Comparison of ENCODE assay signal across 25 cellular contexts in genomic region chr7:128057909-128058308, GRCh38. TPM values are rescaled to one million over a fixed set of nuclear protein-coding genes. Genes with fewer than 3 reads are reported as not detected.
DNase-seq lines count a peak whose midpoint lies in the region; ATAC-seq, FAIRE-seq and TF ChIP-seq lines count a peak whose summit lies in the region.
"Had no signal": no experiment of that assay in that cellular context is flagged by ENCODE, and none has a peak within 500 bp of the region (broad histone marks: within the 10 kb centered on the region; RNA-seq: fewer than 3 reads in every experiment).

No MANE protein-coding gene starts in this region.

- H3K4ac ChIP-seq in IMR-90 (ENCODE audit: low read depth, low read length), result peak overlapping the region; percentile 42; the same call in 1 of the 2 replicates

- intact Hi-C loops in IMR-90 (cut with micrococcal nuclease), result no loop called here
- intact Hi-C loops in adrenal gland (cut with DNase I), result no loop called here
- intact Hi-C loops in HepG2 (cut with micrococcal nuclease; ENCODE audit: unreplicated experiment), result no loop called here

- no peaks in the 10 kb centered on the region for H3K9me3 Mint-ChIP-seq in activated T-cell treated with anti-CD3 and anti-CD28 coated beads, Interleukin-2, amount 50 U/mL, for 72 hours
- H3K9me3 Mint-ChIP-seq in chondrocyte (ENCODE audit: low read depth), result no peaks in the 10 kb centered on the region
- no peaks in the 10 kb centered on the region for H3K9me3 Mint-ChIP-seq in stimulated activated effector memory CD8-positive, alpha-beta T cell treated with anti-CD3 and anti-CD28 coated beads, Interleukin-12 subunit alpha, Interleukin-12 subunit beta, amount 100 ng/mL, for 72 hours
- H3K9me3 Mint-ChIP-seq: H9, HFFc6 had no signal

- no peak for TF ChIP-seq RAD21 in IMR-90 (IDR thresholded peaks at IDR 0.05; ENCODE audit: low read length)
- no peak for TF ChIP-seq RAD21 in HepG2 (CRISPR knock-in tag; IDR thresholded peaks at IDR 0.05)

- H3K4me3 ChIP-seq in IMR-90 (ENCODE audit: insufficient read depth, low read depth, low read length) (no peak overlapping the region), adrenal gland (no peak overlapping the region), HepG2 (replicated peaks in 1 of 3; ENCODE audit: insufficient read depth in 1 of 3, low read depth in 2 of 3, low read length in 3 of 3) (no peak overlapping the region)
- H3K4me3 ChIP-seq: GM23248 had no signal

- no peak overlapping the region for H4K91ac ChIP-seq in IMR-90 (ENCODE audit: insufficient read depth, low read depth, low read length)

- H3K27me3 Mint-ChIP-seq in activated T-cell treated with anti-CD3 and anti-CD28 coated beads, Interleukin-2, amount 50 U/mL, for 72 hours (ENCODE audit: low read depth), result no peaks in the 10 kb centered on the region
- H3K27me3 Mint-ChIP-seq in chondrocyte (ENCODE audit: low read depth), result no peaks in the 10 kb centered on the region

- no peak overlapping the region for H3K18ac ChIP-seq in IMR-90 (ENCODE audit: low read depth, low read length)

- peak; percentile 18 to 28 for ATAC-seq in activated T-cell treated with anti-CD3 and anti-CD28 coated beads, Interleukin-2, amount 50 U/mL, for 72 hours (replicated peaks in 1 of 2)
- ATAC-seq in IMR-90 (ENCODE audit: low read depth), result no peak
- ATAC-seq in stimulated activated effector memory CD8-positive, alpha-beta T cell treated with anti-CD3 and anti-CD28 coated beads, Interleukin-12 subunit alpha, Interleukin-12 subunit beta, amount 100 ng/mL, for 72 hours, result peak; percentile 37
- no peak for ATAC-seq in HepG2

- no peaks in the 10 kb centered on the region for H3K79me2 ChIP-seq in HepG2 (ENCODE audit: insufficient read depth, low read length)

- no peak overlapping the region for H2BK20ac ChIP-seq in IMR-90 (ENCODE audit: low read depth, low read length)

- BruUV-seq in IMR-90 (replicated peaks; lab: Mats Ljungman, UMichigan) (no TSS peak), HepG2 (replicated peaks; lab: Mats Ljungman, UMichigan) (no TSS peak)

- peak overlapping the region; percentile 34; the same call in 1 of the 2 replicates for H3K14ac ChIP-seq in IMR-90 (replicated peaks; ENCODE audit: low read depth, low read length)

- no peak overlapping the region for H3K27ac Mint-ChIP-seq in activated T-cell treated with anti-CD3 and anti-CD28 coated beads, Interleukin-2, amount 50 U/mL, for 72 hours
- H3K27ac Mint-ChIP-seq in chondrocyte (ENCODE audit: unreplicated experiment), result peak overlapping the region; percentile 91
- H3K27ac Mint-ChIP-seq in stimulated activated effector memory CD8-positive, alpha-beta T cell treated with anti-CD3 and anti-CD28 coated beads, Interleukin-12 subunit alpha, Interleukin-12 subunit beta, amount 100 ng/mL, for 72 hours, result no peak overlapping the region

- peaks cover 45% of the 10 kb centered on the region for H3K9me1 ChIP-seq in IMR-90 (ENCODE audit: insufficient read depth, low read length)

- H4K8ac ChIP-seq in IMR-90 (ENCODE audit: low read depth in 2 of 2, low read length in 2 of 2), result no peak overlapping the region

- H3K27ac ChIP-seq in IMR-90 (ENCODE audit: insufficient read depth, low read length) (no peak overlapping the region), adrenal gland (no peak overlapping the region), HepG2 (ENCODE audit: extremely low read length, insufficient read depth, low read length) (no peak overlapping the region)
- H3K27ac ChIP-seq: GM23248, HL-60, KMS-11 had no signal

- H2BK15ac ChIP-seq in IMR-90 (ENCODE audit: low read depth, low read length), result 0 out of 3 replicates have a peak overlapping the region, but pooled peaks have one; percentile 5

- 0 out of 2 replicates have a peak overlapping the region, but pooled peaks have one; percentile 4 for H3K23ac ChIP-seq in IMR-90 (ENCODE audit: low read depth, low read length)

- TF ChIP-seq EP300 in HepG2 (IDR thresholded peaks at IDR 0.05; ENCODE audit: low read depth in 2 of 2, low read length in 2 of 2) (no peak), HepG2 (CRISPR knock-in tag; IDR thresholded peaks at IDR 0.05; ENCODE audit: borderline replicate concordance) (no peak)

- no peaks in the 10 kb centered on the region for H3K27me3 ChIP-seq in IMR-90 (ENCODE audit: control insufficient read depth, insufficient read depth, low read length)
- H3K27me3 ChIP-seq in adrenal gland, result no peaks in the 10 kb centered on the region
- H3K27me3 ChIP-seq in HepG2 (ENCODE audit: control insufficient read depth in 1 of 2, insufficient read depth in 2 of 2, low read length in 2 of 2), result no peaks in the 10 kb centered on the region

- no peak for FAIRE-seq in HepG2 (lab: Jason Lieb, UNC)
- FAIRE-seq: A204.1, GM12892, GM18507 had no signal

- H3K36me3 Mint-ChIP-seq in activated T-cell treated with anti-CD3 and anti-CD28 coated beads, Interleukin-2, amount 50 U/mL, for 72 hours (ENCODE audit: insufficient read depth in 2 of 2), result no peaks in the 10 kb centered on the region
- peaks cover 2% of the 10 kb centered on the region for H3K36me3 Mint-ChIP-seq in chondrocyte (ENCODE audit: low read depth)
- peaks cover 17% of the 10 kb centered on the region for H3K36me3 Mint-ChIP-seq in stimulated activated effector memory CD8-positive, alpha-beta T cell treated with anti-CD3 and anti-CD28 coated beads, Interleukin-12 subunit alpha, Interleukin-12 subunit beta, amount 100 ng/mL, for 72 hours

- POLR2A ChIA-PET in IMR-90 (lab: Charles Lee; ENCODE audit: unreplicated experiment), result no interaction called here
- POLR2A ChIA-PET in HepG2 (lab: Yijun Ruan, JAX), result no interaction called here

- TF ChIP-seq POLR2A in IMR-90 (IDR thresholded peaks at IDR 0.05; ENCODE audit: low read depth, low read length), result no peak
- TF ChIP-seq POLR2A in adrenal gland (IDR thresholded peaks at IDR 0.05), result no peak
- TF ChIP-seq POLR2A in HepG2 (IDR thresholded peaks at IDR 0.05; ENCODE audit: insufficient read depth in 1 of 2, low read depth in 2 of 2, low read length in 2 of 2), result no peak

- H3K4me1 Mint-ChIP-seq in activated T-cell treated with anti-CD3 and anti-CD28 coated beads, Interleukin-2, amount 50 U/mL, for 72 hours (ENCODE audit: low read depth), result peaks cover 40% of the 10 kb centered on the region
- H3K4me1 Mint-ChIP-seq in chondrocyte (ENCODE audit: low read depth), result peaks cover 55% of the 10 kb centered on the region
- H3K4me1 Mint-ChIP-seq in stimulated activated effector memory CD8-positive, alpha-beta T cell treated with anti-CD3 and anti-CD28 coated beads, Interleukin-12 subunit alpha, Interleukin-12 subunit beta, amount 100 ng/mL, for 72 hours, result peaks cover 35% of the 10 kb centered on the region

- no peak overlapping the region for H2AK9ac ChIP-seq in IMR-90 (replicated peaks; ENCODE audit: low read depth, low read length, poor library complexity)

- H3K4me2 ChIP-seq in IMR-90 (ENCODE audit: low read depth, low read length) (no peak overlapping the region), HepG2 (ENCODE audit: low read depth, low read length) (no peak overlapping the region)
- H3K4me2 ChIP-seq: KMS-11 had no signal

- H3K4me3 Mint-ChIP-seq in activated T-cell treated with anti-CD3 and anti-CD28 coated beads, Interleukin-2, amount 50 U/mL, for 72 hours, result no peak overlapping the region
- H3K4me3 Mint-ChIP-seq in chondrocyte (ENCODE audit: unreplicated experiment), result no peak overlapping the region
- no peak overlapping the region for H3K4me3 Mint-ChIP-seq in stimulated activated effector memory CD8-positive, alpha-beta T cell treated with anti-CD3 and anti-CD28 coated beads, Interleukin-12 subunit alpha, Interleukin-12 subunit beta, amount 100 ng/mL, for 72 hours
- H3K4me3 Mint-ChIP-seq: H9 had no signal

- peak overlapping the region; percentile 12; the same call in 1 of the 2 replicates for H2BK120ac ChIP-seq in IMR-90 (ENCODE audit: low read depth, low read length)

- peaks cover 16 to 63% of the 10 kb centered on the region in 2 experiments for H3K79me1 ChIP-seq in IMR-90 (ENCODE audit: low read depth in 1 of 2, low read length in 2 of 2)

- no peak overlapping the region for H2BK5ac ChIP-seq in IMR-90 (ENCODE audit: low read depth, low read length, poor library complexity, severe bottlenecking)

- peaks cover 5% of the 10 kb centered on the region for H3K36me3 ChIP-seq in IMR-90 (ENCODE audit: control insufficient read depth, insufficient read depth, low read length)
- H3K36me3 ChIP-seq in adrenal gland (replicated peaks in 1 of 2), result no peaks in the 10 kb centered on the region
- peaks cover 14 to 52% of the 10 kb centered on the region in 2 experiments for H3K36me3 ChIP-seq in HepG2 (replicated peaks in 1 of 2; ENCODE audit: control insufficient read depth in 1 of 2, insufficient read depth in 2 of 2, low read length in 2 of 2)

- no peak overlapping the region for H2AFZ ChIP-seq in IMR-90 (replicated peaks; ENCODE audit: low read length, poor library complexity)
- no peak overlapping the region for H2AFZ ChIP-seq in HepG2 (ENCODE audit: low read length)
- H2AFZ ChIP-seq: GM23248 had no signal

- no CpG with 5 or more reads among the region's 1 CpG for WGBS in IMR-90 (ENCODE audit: extremely low coverage in 2 of 2, insufficient read length in 1 of 2), 2 experiments
- WGBS in adrenal gland, 4 donors, result 82 to 100% (median 83%) methylated on average over 1 of the region's 1 CpG
- WGBS in HepG2 (ENCODE audit: low lambda C conversion rate), result 100% methylated on average over 1 of the region's 1 CpG

- dilution Hi-C loops in IMR-90 (cut with HindIII; ENCODE audit: low sequenced_read_pairs, unreplicated experiment), result no loop called here

- no peak overlapping the region for H3K9ac ChIP-seq in IMR-90 (ENCODE audit: low read depth, low read length)
- H3K9ac ChIP-seq in HepG2 (ENCODE audit: insufficient read depth, low read depth, low read length), result no peak overlapping the region
- H3K9ac ChIP-seq: GM23248, KMS-11, SK-N-SH had no signal

- H2AK5ac ChIP-seq in IMR-90 (ENCODE audit: low read depth, low read length), result no peak overlapping the region

- TF ChIP-seq CTCF in IMR-90 (conservative IDR thresholded peaks at IDR 0.05; ENCODE audit: low read depth, low read length) (no peak), chondrocyte (IDR thresholded peaks at IDR 0.05) (no peak), adrenal gland (IDR thresholded peaks at IDR 0.05) (no peak), HepG2 (CRISPR knock-in tag; IDR thresholded peaks at IDR 0.05) (no peak)

- DNase-seq in activated T-cell treated with anti-CD3 and anti-CD28 coated beads, Interleukin-2, amount 50 U/mL, for 72 hours, result no peak
- DNase-seq in activated T-cell treated with anti-CD3 and anti-CD28 coated beads for 4 hours, result no peak
- DNase-seq in IMR-90, result no peak
- no peak for DNase-seq in chondrocyte (ENCODE audit: low spot score)
- DNase-seq in stimulated activated effector memory CD8-positive, alpha-beta T cell treated with anti-CD3 and anti-CD28 coated beads, Interleukin-12 subunit alpha, Interleukin-12 subunit beta, amount 100 ng/mL, for 72 hours (ENCODE audit: low spot score in 2 of 2), result no peak
- DNase-seq in adrenal gland, result no peak
- DNase-seq in HepG2 (ENCODE audit: low spot score), result no peak
- DNase-seq: Caco-2, DND-41, GM23248, H9, HFFc6, NCI-H1105, NCI-H2029 treated with DMSO at 0.1 percent for 48 hours, NCI-H226, NCI-H510A treated with DMSO at 0.1 percent for 48 hours, NCI-H748 treated with DMSO at 0.1 percent for 48 hours, SIG-M5, SK-N-SH had no signal

- peaks cover 39% of the 10 kb centered on the region for H4K20me1 ChIP-seq in IMR-90 (ENCODE audit: insufficient read depth, low read length)
- no peaks in the 10 kb centered on the region; the same call in 1 of the 2 replicates for H4K20me1 ChIP-seq in HepG2 (ENCODE audit: insufficient read depth, low read length)

- H3K4me1 ChIP-seq in IMR-90 (ENCODE audit: control insufficient read depth, insufficient read depth, low read length) (peaks cover 22% of the 10 kb centered on the region), adrenal gland (replicated peaks in 1 of 2) (peaks cover 0 to 2% of the 10 kb centered on the region in 2 donors), HepG2 (ENCODE audit: insufficient read depth, low read length) (no peaks in the 10 kb centered on the region)
- H3K4me1 ChIP-seq: Caco-2 had no signal

- no peak overlapping the region for H3K56ac ChIP-seq in IMR-90 (ENCODE audit: extremely low read depth, insufficient read depth, low read length)

- no peaks in the 10 kb centered on the region for H3K9me3 ChIP-seq in IMR-90 (ENCODE audit: control insufficient read depth, insufficient read depth, low read length)
- H3K9me3 ChIP-seq in adrenal gland (replicated peaks in 1 of 3), result no peaks in the 10 kb centered on the region
- no peaks in the 10 kb centered on the region for H3K9me3 ChIP-seq in HepG2 (ENCODE audit: low read length)
- H3K9me3 ChIP-seq: Caco-2, SK-N-SH had no signal

- CTCF ChIA-PET in IMR-90 (lab: Yijun Ruan, JAX) (interaction anchor here (0.6 to 0.9 kb wide), 2 partner anchors 9 to 142 kb away, joined by 3 read pairs; no protein-coding TSS in a partner anchor), HepG2 (lab: Yijun Ruan, JAX; ENCODE audit: low intra/inter-chr PET ratio, low total read pairs) (no interaction called here)

- H4K5ac ChIP-seq in IMR-90 (ENCODE audit: low read depth, low read length), result no peak overlapping the region

- in situ Hi-C loops in IMR-90 (cut with MboI; ENCODE audit: low sequenced_read_pairs) (loop anchor here (25.0 kb wide), 1 partner anchor 346 kb away; no protein-coding TSS in a partner anchor), HepG2 (cut with HindIII; ENCODE audit: extremely low pct_ligation_motif_present, low pct_unique_long_range_greater_than_20kb) (no loop called here)

RNA-seq across cellular contexts. Expression of gene LRRC4, which starts 26.7 kb away (rescaled TPM):
- total RNA-seq in activated T-cell treated with anti-CD3 and anti-CD28 coated beads, Interleukin-2, amount 50 U/mL, for 72 hours, result under 1 TPM in 1 of 2 donors, not detected in 1; 0.53 TPM
- total RNA-seq in IMR-90 (2012; rRNA removed) (0.54 and 0.56 TPM in 2 replicates), chondrocyte (0.23 to 0.94 TPM (median 0.32 TPM) in 3 replicates), adrenal gland (10 to 100 TPM in 5 of 8 donors, 1 to 10 TPM in 3; 3.6 to 23.7 (median 14.7) TPM), HepG2 (2016; rRNA removed; fragmentation: Illumina TruSeq; extraction: Trizol) (not detected in 2 replicates)
- polyA plus RNA-seq in IMR-90 (2012; rRNA removed) (0.55 and 0.69 TPM in 2 replicates), adrenal gland (10 to 100 TPM in 1 of 3 donors, 1 to 10 TPM in 2; 2.2 to 14.5 (median 3.7) TPM), HepG2 (2011; rRNA removed) (not detected in 2 replicates)
- polyA plus RNA-seq in IMR-90 (2012; cell fraction: cytosol; rRNA removed), result 0.27 and 0.43 TPM in 2 replicates
- 1.1 and 1.9 TPM in 2 replicates for polyA plus RNA-seq in IMR-90 (2012; cell fraction: nucleus; rRNA removed; ENCODE audit: low replicate concordance)
- not detected in 2 replicates for total RNA-seq in HepG2 (2016; cell fraction: cytosol; rRNA removed; fragmentation: Illumina TruSeq; extraction: Trizol; ENCODE audit: low read depth)
- total RNA-seq in HepG2 (2016; cell fraction: insoluble cytoplasmic fraction; rRNA removed; fragmentation: Illumina TruSeq; extraction: Trizol), result not detected in 2 replicates
- not detected in 2 replicates for total RNA-seq in HepG2 (2016; cell fraction: membrane; rRNA removed; fragmentation: Illumina TruSeq; extraction: Trizol)
- total RNA-seq in HepG2 (2016; cell fraction: nucleus; rRNA removed; fragmentation: Illumina TruSeq; extraction: Trizol), result not detected in 2 replicates
- not detected in 2 replicates for polyA plus RNA-seq in HepG2 (2011; cell fraction: cytosol; rRNA removed)
- polyA plus RNA-seq in HepG2 (2011; cell fraction: nucleus; rRNA removed), result not detected in 2 replicates
- 0.08 and 0.23 TPM in 2 replicates for polyA plus RNA-seq in HepG2 (2012)
- not detected in 2 replicates for polyA plus RNA-seq in HepG2 (2016; cell fraction: cytosol; fragmentation: Illumina TruSeq; extraction: Trizol; ENCODE audit: low read depth)
- not detected in 2 replicates for polyA plus RNA-seq in HepG2 (2016; cell fraction: insoluble cytoplasmic fraction; fragmentation: Illumina TruSeq; extraction: Trizol; ENCODE audit: low read depth)
- not detected in 2 replicates for polyA plus RNA-seq in HepG2 (2016; cell fraction: membrane; fragmentation: Illumina TruSeq; extraction: Trizol; ENCODE audit: low read depth)
- not detected in 2 replicates for polyA plus RNA-seq in HepG2 (2016; cell fraction: nucleus; fragmentation: Illumina TruSeq; extraction: Trizol; ENCODE audit: insufficient read depth, low read depth)
- not detected in 2 replicates for polyA minus RNA-seq in HepG2 (2011; rRNA and poly(A)+ RNA removed; ENCODE audit: low replicate concordance)
- not detected in 2 replicates for polyA minus RNA-seq in HepG2 (2011; cell fraction: cytosol; rRNA and poly(A)+ RNA removed)
- not detected in 2 replicates for polyA minus RNA-seq in HepG2 (2011; cell fraction: nucleus; rRNA and poly(A)+ RNA removed)
- total RNA-seq: Caco-2, HT-29 had no signal

Comparison
In these comparisons a context has a peak if more than half of its experiments do, and no peak if none do; other contexts are left out.
1. ATAC-seq: peak in activated T-cell treated with anti-CD3 and anti-CD28 coated beads, Interleukin-2, amount 50 U/mL, for 72 hours (2 of 2) and stimulated activated effector memory CD8-positive, alpha-beta T cell treated with anti-CD3 and anti-CD28 coated beads, Interleukin-12 subunit alpha, Interleukin-12 subunit beta, amount 100 ng/mL, for 72 hours (single experiment); none in IMR-90 (single experiment) and HepG2 (single experiment).